Comparison of ENCODE assay signal across 2 cellular contexts in the genomic region with DNA sequence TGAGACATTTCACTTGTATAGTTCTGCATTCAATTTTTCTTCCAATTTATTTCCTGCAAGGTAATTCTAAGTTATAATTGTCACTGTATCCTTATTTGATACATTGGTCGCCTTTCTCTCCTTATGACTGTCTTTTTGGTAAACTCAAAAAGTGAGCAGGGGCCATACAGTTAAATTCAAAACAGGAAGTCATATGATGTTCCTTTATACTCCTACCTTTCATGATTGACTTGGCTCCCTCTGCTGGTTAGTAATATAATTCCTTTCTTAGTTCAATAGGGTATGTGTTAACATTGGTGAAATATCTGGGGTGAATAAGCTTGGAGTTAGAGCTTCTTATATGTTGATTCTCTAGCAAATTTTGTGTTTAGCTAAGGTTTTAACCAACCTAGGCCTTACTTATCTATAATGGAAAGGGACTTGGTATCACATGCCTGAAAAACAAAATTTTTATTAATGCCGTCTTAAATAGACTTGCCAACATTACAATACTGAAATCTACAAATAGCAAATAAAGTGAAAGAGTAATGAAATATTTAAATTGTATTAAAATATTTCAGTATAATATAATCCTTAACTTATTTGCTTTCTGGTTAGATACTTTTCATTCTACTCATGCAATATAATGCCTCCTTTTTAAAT.
TF ChIP-seq lines count a peak whose summit lies in the region.

No MANE protein-coding gene starts in this region.

TF ChIP-seq in HEK293, 187 proteins besides CTCF, POLR2A, EP300 and RAD21 (continued from another document):
- TF ChIP-seq, protein P1, sequence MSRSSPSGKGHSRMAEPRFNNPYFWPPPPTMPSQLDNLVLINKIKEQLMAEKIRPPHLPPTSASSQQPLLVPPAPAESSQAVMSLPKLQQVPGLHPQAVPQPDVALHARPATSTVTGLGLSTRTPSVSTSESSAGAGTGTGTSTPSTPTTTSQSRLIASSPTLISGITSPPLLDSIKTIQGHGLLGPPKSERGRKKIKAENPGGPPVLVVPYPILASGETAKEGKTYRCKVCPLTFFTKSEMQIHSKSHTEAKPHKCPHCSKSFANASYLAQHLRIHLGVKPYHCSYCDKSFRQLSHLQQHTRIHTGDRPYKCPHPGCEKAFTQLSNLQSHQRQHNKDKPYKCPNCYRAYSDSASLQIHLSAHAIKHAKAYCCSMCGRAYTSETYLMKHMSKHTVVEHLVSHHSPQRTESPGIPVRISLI (tag by site-specific recombination; IDR thresholded peaks at IDR 0.05), result no peak
- TF ChIP-seq ZNF335 (tag by site-specific recombination; conservative IDR thresholded peaks at IDR 0.05) (0 out of 2 replicates have a peak, but pooled peaks have one; percentile 23), ZNF530 (tag by site-specific recombination; IDR thresholded peaks at IDR 0.05; ENCODE audit: low read depth) (no peak), ZNF174 (tag by site-specific recombination; IDR thresholded peaks at IDR 0.05) (no peak), ZXDB (tag by site-specific recombination; IDR thresholded peaks at IDR 0.05) (peak; percentile 63; the same call in 1 of the 2 replicates), ZNF654 (tag by site-specific recombination; IDR thresholded peaks at IDR 0.05; ENCODE audit: low read depth) (peak; percentile 61), ZNF23 (tag by site-specific recombination; IDR thresholded peaks at IDR 0.05; ENCODE audit: borderline replicate concordance) (no peak), ZSCAN30 (tag by site-specific recombination; IDR thresholded peaks at IDR 0.05) (peak; percentile 45; the same call in 1 of the 2 replicates), ZNF221 (tag by site-specific recombination; IDR thresholded peaks at IDR 0.05; ENCODE audit: borderline replicate concordance) (0 out of 2 replicates have a peak, but pooled peaks have one; percentile 56)

TF ChIP-seq in liver, 16 proteins besides CTCF, POLR2A, EP300 and RAD21 (continued from another document):
- TF ChIP-seq, protein P2, sequence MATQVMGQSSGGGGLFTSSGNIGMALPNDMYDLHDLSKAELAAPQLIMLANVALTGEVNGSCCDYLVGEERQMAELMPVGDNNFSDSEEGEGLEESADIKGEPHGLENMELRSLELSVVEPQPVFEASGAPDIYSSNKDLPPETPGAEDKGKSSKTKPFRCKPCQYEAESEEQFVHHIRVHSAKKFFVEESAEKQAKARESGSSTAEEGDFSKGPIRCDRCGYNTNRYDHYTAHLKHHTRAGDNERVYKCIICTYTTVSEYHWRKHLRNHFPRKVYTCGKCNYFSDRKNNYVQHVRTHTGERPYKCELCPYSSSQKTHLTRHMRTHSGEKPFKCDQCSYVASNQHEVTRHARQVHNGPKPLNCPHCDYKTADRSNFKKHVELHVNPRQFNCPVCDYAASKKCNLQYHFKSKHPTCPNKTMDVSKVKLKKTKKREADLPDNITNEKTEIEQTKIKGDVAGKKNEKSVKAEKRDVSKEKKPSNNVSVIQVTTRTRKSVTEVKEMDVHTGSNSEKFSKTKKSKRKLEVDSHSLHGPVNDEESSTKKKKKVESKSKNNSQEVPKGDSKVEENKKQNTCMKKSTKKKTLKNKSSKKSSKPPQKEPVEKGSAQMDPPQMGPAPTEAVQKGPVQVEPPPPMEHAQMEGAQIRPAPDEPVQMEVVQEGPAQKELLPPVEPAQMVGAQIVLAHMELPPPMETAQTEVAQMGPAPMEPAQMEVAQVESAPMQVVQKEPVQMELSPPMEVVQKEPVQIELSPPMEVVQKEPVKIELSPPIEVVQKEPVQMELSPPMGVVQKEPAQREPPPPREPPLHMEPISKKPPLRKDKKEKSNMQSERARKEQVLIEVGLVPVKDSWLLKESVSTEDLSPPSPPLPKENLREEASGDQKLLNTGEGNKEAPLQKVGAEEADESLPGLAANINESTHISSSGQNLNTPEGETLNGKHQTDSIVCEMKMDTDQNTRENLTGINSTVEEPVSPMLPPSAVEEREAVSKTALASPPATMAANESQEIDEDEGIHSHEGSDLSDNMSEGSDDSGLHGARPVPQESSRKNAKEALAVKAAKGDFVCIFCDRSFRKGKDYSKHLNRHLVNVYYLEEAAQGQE (IDR thresholded peaks at IDR 0.05), result no peak
- no peak for TF ChIP-seq HNF4A (conservative IDR thresholded peaks at IDR 0.05)
- TF ChIP-seq FOXA2 (IDR thresholded peaks at IDR 0.05), result no peak
- TF ChIP-seq, protein P3, sequence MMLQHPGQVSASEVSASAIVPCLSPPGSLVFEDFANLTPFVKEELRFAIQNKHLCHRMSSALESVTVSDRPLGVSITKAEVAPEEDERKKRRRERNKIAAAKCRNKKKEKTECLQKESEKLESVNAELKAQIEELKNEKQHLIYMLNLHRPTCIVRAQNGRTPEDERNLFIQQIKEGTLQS (IDR thresholded peaks at IDR 0.05), result no peak
